ENCODE assay signal across 12 cellular contexts in the genomic region with DNA sequence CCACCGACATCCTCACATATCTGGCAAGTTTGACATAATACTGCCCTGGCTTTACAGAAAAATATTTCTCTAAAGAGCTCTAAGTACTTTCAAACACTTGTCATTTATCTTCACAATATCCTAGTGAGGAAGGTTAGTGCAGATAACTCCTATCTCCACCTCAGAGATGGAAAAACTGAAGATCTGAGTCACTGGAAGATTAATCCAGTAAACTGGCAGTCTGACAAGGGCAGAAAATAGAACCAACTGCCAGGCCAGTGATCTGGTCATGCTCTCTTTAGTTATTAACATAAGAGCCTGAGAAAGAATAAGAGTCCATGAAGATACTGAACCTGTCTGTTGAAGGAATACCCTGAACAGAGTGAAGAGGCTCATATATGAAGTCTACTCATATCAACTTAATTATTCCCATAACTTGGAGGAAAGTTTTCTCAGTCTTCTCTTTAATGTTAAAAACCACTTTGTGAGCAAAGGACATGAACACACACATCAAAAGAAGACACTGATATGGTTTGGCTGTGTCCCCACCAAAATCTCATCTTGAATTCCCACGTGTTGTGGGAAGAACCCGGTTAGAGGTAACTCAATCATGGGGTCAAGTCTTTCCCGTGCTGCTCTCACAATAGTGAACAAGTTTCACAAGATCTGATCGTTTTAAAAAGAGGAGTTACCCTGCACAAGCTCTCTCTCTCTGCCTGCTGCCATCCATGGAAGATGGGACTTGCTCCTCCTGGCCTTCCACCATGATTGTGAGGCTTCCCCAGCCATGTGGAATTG.
DNase-seq lines count a peak whose midpoint lies in the region; ATAC-seq and TF ChIP-seq lines count a peak whose summit lies in the region.
"Had no signal": no experiment of that assay in that cellular context is flagged by ENCODE, and none has a peak within 500 bp of the region (broad histone marks: within the 10 kb centered on the region; RNA-seq: fewer than 3 reads in every experiment).

No MANE protein-coding gene starts in this region.

- H3K4me1 Mint-ChIP-seq in neural crest cell (no peaks in the 10 kb centered on the region), neural progenitor cell (no peaks in the 10 kb centered on the region)

- DNase-seq in EH (ENCODE audit: low read depth), result peak; percentile 75
- no peak for DNase-seq in RWPE2 (ENCODE audit: low spot score)
- DNase-seq in fibroblast of gingiva (ENCODE audit: low read depth), result peak; percentile 68
- DNase-seq in neural crest cell (ENCODE audit: low read depth, low spot score), result no peak
- DNase-seq in neural progenitor cell (ENCODE audit: low spot score), result no peak
- DNase-seq: activated CD8-positive, alpha-beta T cell treated with anti-CD3 and anti-CD28 coated beads, Interleukin-2, amount 10 ng/mL, durations not matched to agents 7 days and 5 days; anterior cingulate cortex; Calu3; NCI-H526 had no signal

- no peaks in the 10 kb centered on the region for H4K20me1 ChIP-seq in neural progenitor cell (ENCODE audit: low read depth)

- H2AFZ ChIP-seq in neural progenitor cell (replicated peaks), result no peak overlapping the region

- no peak overlapping the region for H3K4me2 ChIP-seq in neural progenitor cell

- H3K27me3 ChIP-seq in RWPE2 (ENCODE audit: insufficient read depth, poor library complexity, severe bottlenecking) (no peaks in the 10 kb centered on the region), neural progenitor cell (no peaks in the 10 kb centered on the region)

- H3K27me3 Mint-ChIP-seq in neural crest cell (ENCODE audit: low read depth), result no peaks in the 10 kb centered on the region
- H3K27me3 Mint-ChIP-seq in neural progenitor cell (ENCODE audit: insufficient read depth, low read depth), result peaks cover 3% of the 10 kb centered on the region

- no peak overlapping the region for H3K9ac ChIP-seq in neural progenitor cell

- H3F3A ChIP-seq in neural progenitor cell (ENCODE audit: low read depth), result no peaks in the 10 kb centered on the region

- H3K27ac ChIP-seq in RWPE2 (ENCODE audit: poor library complexity, severe bottlenecking), result no peak overlapping the region
- no peak overlapping the region for H3K27ac ChIP-seq in neural progenitor cell

- H3K9me3 ChIP-seq in RWPE2 (ENCODE audit: severe bottlenecking) (no peaks in the 10 kb centered on the region), neural progenitor cell (ENCODE audit: low read depth) (no peaks in the 10 kb centered on the region)

- peaks cover 27% of the 10 kb centered on the region for H3K36me3 Mint-ChIP-seq in neural crest cell (ENCODE audit: low read depth)
- H3K36me3 Mint-ChIP-seq in neural progenitor cell, result peaks cover 28% of the 10 kb centered on the region

- H3K4me1 ChIP-seq in RWPE2 (ENCODE audit: insufficient read depth, poor library complexity, severe bottlenecking), result no peaks in the 10 kb centered on the region
- no peaks in the 10 kb centered on the region for H3K4me1 ChIP-seq in neural progenitor cell

- H3K4me3 ChIP-seq in RWPE2 (ENCODE audit: severe bottlenecking) (no peak overlapping the region), neural progenitor cell (no peak overlapping the region)

- no peak for TF ChIP-seq CTCF in RWPE2 (IDR thresholded peaks at IDR 0.05; ENCODE audit: poor library complexity, severe bottlenecking)
- no peak for TF ChIP-seq CTCF in neural crest cell (conservative IDR thresholded peaks at IDR 0.05)
- TF ChIP-seq CTCF in neural progenitor cell (IDR thresholded peaks at IDR 0.05), result no peak

- H3K4me3 Mint-ChIP-seq in neural crest cell (no peak overlapping the region), neural progenitor cell (no peak overlapping the region)
- H3K4me3 Mint-ChIP-seq: activated CD8-positive, alpha-beta T cell treated with anti-CD3 and anti-CD28 coated beads, Interleukin-2, amount 10 ng/mL, durations not matched to agents 7 days and 5 days had no signal

- no peaks in the 10 kb centered on the region for H3K79me2 ChIP-seq in neural progenitor cell (ENCODE audit: low read depth)

- H3K9me3 Mint-ChIP-seq in neural crest cell, result no peaks in the 10 kb centered on the region
- H3K9me3 Mint-ChIP-seq in neural progenitor cell, result no peaks in the 10 kb centered on the region

- H3K27ac Mint-ChIP-seq in neural crest cell (ENCODE audit: unreplicated experiment) (peak overlapping the region; percentile 78), neural progenitor cell (no peak overlapping the region)
- H3K27ac Mint-ChIP-seq: activated CD8-positive, alpha-beta T cell treated with anti-CD3 and anti-CD28 coated beads, Interleukin-2, amount 10 ng/mL, durations not matched to agents 7 days and 5 days had no signal

- 0 out of 3 replicates have a peak, but pooled peaks have one; percentile 27 for ATAC-seq in RWPE2 (ENCODE audit: low read depth)
- ATAC-seq in GM18907 (IDR thresholded peaks at IDR 0.05; ENCODE audit: unreplicated experiment), result no peak
- ATAC-seq in GM21717 (IDR thresholded peaks at IDR 0.05; ENCODE audit: unreplicated experiment), result no peak
- ATAC-seq in HG03565 (IDR thresholded peaks at IDR 0.05; ENCODE audit: unreplicated experiment), result no peak
- ATAC-seq: activated CD8-positive, alpha-beta T cell treated with anti-CD3 and anti-CD28 coated beads, Interleukin-2, amount 10 ng/mL, durations not matched to agents 7 days and 5 days had no signal

- H3K36me3 ChIP-seq in RWPE2 (ENCODE audit: low read depth), result peaks cover 13% of the 10 kb centered on the region
- no peaks in the 10 kb centered on the region for H3K36me3 ChIP-seq in neural progenitor cell

Comparison
In these comparisons a context has a peak if more than half of its experiments do, and no peak if none do; other contexts are left out.
1. DNase-seq: peak in EH (single experiment) and fibroblast of gingiva (single experiment); none in RWPE2 (single experiment), neural crest cell (single experiment) and neural progenitor cell (single experiment).